ENCODE assay signal across 8 cellular contexts in genomic region chr17:30831663-30832437, GRCh38. TPM values are rescaled to one million over a fixed set of nuclear protein-coding genes. Genes with fewer than 3 reads are reported as not detected.
DNase-seq lines count a peak whose midpoint lies in the region; ATAC-seq and TF ChIP-seq lines count a peak whose summit lies in the region.

ATAD5 (plus strand) TSS chr17:30831966; CDS start chr17:30832348, 382 bp downstream.

- peaks cover 12% of the 10 kb centered on the region for H3K4me1 ChIP-seq in PC-3 (ENCODE audit: insufficient read depth, low read length)

- H3K36me3 ChIP-seq in PC-3 (ENCODE audit: low read depth, low read length) = no peaks in the 10 kb centered on the region; the same call in 1 of the 2 replicates

- DNase-seq in C1 segment of cervical spinal cord (lab: John Stamatoyannopoulos, UW) (peak; percentile 18 to 89 (median 81)), KBM-7 (peak; percentile 89), PC-3 (peak; percentile 83), activated T-cell treated with anti-CD3 and anti-CD28 coated beads for 24 hours (ENCODE audit: low read depth) (peak; percentile 88), erythroblast (lab: John Stamatoyannopoulos, UW) (peak; percentile 95 to 96), mucosa of gallbladder (ENCODE audit: low spot score) (peak; percentile 93)
- DNase-seq in stimulated activated CD8-positive, alpha-beta memory T cell treated with anti-CD3 and anti-CD28 coated beads, Interleukin-4, amount 100 ng/mL, for 1 hour (ENCODE audit: low read depth in 2 of 2, low spot score in 1 of 2) = peak; percentile 74 to 75

- no peaks in the 10 kb centered on the region for H3K9me2 ChIP-seq in PC-3 (replicated peaks; ENCODE audit: low read length)

- peak; percentile 82 for TF ChIP-seq POLR2A in erythroblast (IDR thresholded peaks at IDR 0.05; ENCODE audit: low read length)

- H3K79me2 ChIP-seq in PC-3 (ENCODE audit: low read length) = peaks cover 34% of the 10 kb centered on the region

- TSS peak; percentile 53 for BruUV-seq in PC-3 (replicated peaks; lab: Mats Ljungman, UMichigan)

- peak within 1 kb of the TSS; percentile 29 for H3K27ac ChIP-seq in PC-3 (ENCODE audit: low read length)

- no peak for TF ChIP-seq CTCF in PC-3 (conservative IDR thresholded peaks at IDR 0.05; ENCODE audit: low read depth, low read length)

- peak within 1 kb of the TSS; percentile 99 for H3K9ac ChIP-seq in PC-3 (ENCODE audit: low read length)

- no peaks in the 10 kb centered on the region for H3K9me3 ChIP-seq in PC-3 (ENCODE audit: low read length)

- no peaks in the 10 kb centered on the region for H4K20me1 ChIP-seq in PC-3 (ENCODE audit: low read length)

- POLR2A ChIA-PET in PC-3 (lab: Charles Lee; ENCODE audit: unreplicated experiment) = no interaction called here

- H2AFZ ChIP-seq in PC-3 (ENCODE audit: low read length) = peak within 1 kb of the TSS; percentile 87

- no peaks in the 10 kb centered on the region for H3K27me3 ChIP-seq in PC-3 (ENCODE audit: low read length)

- CTCF ChIA-PET in PC-3 (lab: Charles Lee) = no interaction called here

- no peaks in the 10 kb centered on the region for H3F3A ChIP-seq in PC-3 (ENCODE audit: low read length, unreplicated experiment)

- intact Hi-C loops in PC-3 (cut with micrococcal nuclease) = no loop called here

- ATAC-seq in GM21360 (IDR thresholded peaks at IDR 0.05; ENCODE audit: unreplicated experiment) (peak; percentile 67), PC-3 (peak; percentile 95)

- in situ Hi-C loops in KBM-7 (cut with MboI; ENCODE audit: low pct_unique_long_range_greater_than_20kb, low sequenced_read_pairs) = no loop called here

- H3K4me2 ChIP-seq in PC-3 (ENCODE audit: low read length) = peak within 1 kb of the TSS; percentile 90

- H3K4me3 ChIP-seq in PC-3 (ENCODE audit: low read length) = peak within 1 kb of the TSS; percentile 93

RNA-seq across cellular contexts. Expression of gene ATAD5, which starts in this region (rescaled TPM):
- total RNA-seq in PC-3 (2014; rRNA removed) (4.2 and 5.4 TPM in 2 replicates), mucosa of gallbladder (0.92 TPM)

Comparison
In these comparisons a context has a peak if more than half of its experiments do, and no peak if none do; other contexts are left out.
1. Peak in every context shown above with its lines: DNase-seq, ATAC-seq, H3K4me3 ChIP-seq and H3K27ac ChIP-seq.
2. Peak in DNase-seq in mucosa of gallbladder; RNA of the gene not detected or under 1 TPM.